In the genomic region with DNA sequence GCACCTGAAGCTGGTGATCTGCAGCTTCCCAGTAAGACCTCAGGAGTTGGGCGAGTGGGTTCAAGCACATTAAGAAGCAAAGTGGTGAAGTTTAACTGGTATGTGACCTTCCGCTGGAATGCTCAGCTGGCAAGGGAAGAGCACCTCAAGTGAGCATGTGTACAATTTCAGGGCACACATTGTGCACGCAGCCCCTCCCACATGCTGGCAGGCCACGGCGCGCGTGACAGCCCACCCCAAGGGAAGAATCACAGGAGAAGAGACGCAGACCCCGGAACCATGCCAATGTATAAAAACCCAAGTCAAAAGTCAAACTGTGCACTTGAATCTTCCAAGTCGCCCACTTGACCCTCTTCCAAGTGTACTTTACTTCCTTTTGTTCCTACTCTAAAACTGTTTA, we compare ENCODE assay signal across 25 cellular contexts. TPM values are rescaled to one million over a fixed set of nuclear protein-coding genes. Genes with fewer than 3 reads are reported as not detected.
"Had no signal": no experiment of that assay in that cellular context is flagged by ENCODE, and none has a peak within 500 bp of the region (broad histone marks: within the 10 kb centered on the region; RNA-seq: fewer than 3 reads in every experiment).

No MANE protein-coding gene starts in this region.

- DNase-seq: IMR-90, Karpas-422, KG1, MG63, NCI-H1092, NCI-H1105 treated with DMSO at 0.1 percent for 48 hours, NCI-H1417 treated with DMSO at 0.1 percent for 48 hours, NCI-H146, NCI-H1694 treated with DMSO at 0.1 percent for 48 hours, NCI-H1930, NCI-H2081, NCI-H2107, NCI-H2227 treated with DMSO at 0.1 percent for 48 hours, NCI-H510A, NCI-H524 treated with DMSO at 0.1 percent for 48 hours, NCI-H69, NCI-H774, PC-3, SHP77 had no signal

- H3K27ac ChIP-seq: RWPE1 had no signal

- H3K9me3 ChIP-seq: MG63 had no signal

- ATAC-seq: HepG2, Panc1, PC-3, SK-N-SH treated with all-trans-retinoic acid at 6 μM for 48 hours had no signal

- H3K4me3 ChIP-seq: MG63 had no signal

- H3K36me3 ChIP-seq: MG63 had no signal

RNA-seq across cellular contexts. Expression of a gene that starts 20.0 kb away (rescaled TPM):
- total RNA-seq: HT1080, OCI-LY7 had no signal
